21 cellular contexts compared by ENCODE assay signal in the genomic region with DNA sequence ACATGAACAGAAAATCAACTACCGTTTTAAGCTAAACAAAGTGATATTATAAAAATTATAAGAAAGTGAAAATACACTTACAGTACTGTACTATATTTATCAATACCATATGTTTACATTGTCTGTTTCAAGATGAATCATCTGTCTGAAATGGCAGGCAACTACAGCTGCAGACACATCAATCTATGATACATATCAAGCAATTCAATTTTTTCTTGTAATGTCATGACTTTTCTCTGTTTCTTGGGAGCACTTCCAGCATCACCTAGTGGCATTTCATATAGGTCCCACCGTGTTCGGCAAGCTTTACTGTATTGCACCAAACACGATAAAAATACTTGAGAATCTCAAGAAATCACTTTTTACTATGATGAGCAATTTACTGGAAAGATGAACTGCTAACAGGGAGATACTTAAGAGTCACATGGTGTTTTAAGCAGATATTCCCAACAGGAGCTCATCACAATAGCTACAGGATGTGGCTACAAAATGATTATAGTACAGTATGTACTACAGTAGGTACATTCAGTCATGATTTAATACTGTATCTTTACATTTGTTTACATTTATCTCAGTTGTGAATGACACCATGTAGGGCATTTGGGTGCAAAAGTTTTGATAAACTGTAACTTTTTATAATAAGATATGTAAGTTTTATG.
DNase-seq lines count a peak whose midpoint lies in the region; ATAC-seq and TF ChIP-seq lines count a peak whose summit lies in the region.
"Had no signal": no experiment of that assay in that cellular context is flagged by ENCODE, and none has a peak within 500 bp of the region (broad histone marks: within the 10 kb centered on the region; RNA-seq: fewer than 3 reads in every experiment).

No MANE protein-coding gene starts in this region.

- H3K4me3 ChIP-seq in astrocyte of the spinal cord (ENCODE audit: low read depth, low read length) = no peak overlapping the region
- no peak overlapping the region for H3K4me3 ChIP-seq in fibroblast of mammary gland (ENCODE audit: control insufficient read depth, low read depth, low read length)
- H3K4me3 ChIP-seq: MG63, Peyer's patch, SJSA1 had no signal

- TF ChIP-seq CTCF in astrocyte of the spinal cord (IDR thresholded peaks at IDR 0.05; ENCODE audit: low read depth, low read length) (no peak), fibroblast of mammary gland (conservative IDR thresholded peaks at IDR 0.05; ENCODE audit: control insufficient read depth, insufficient read depth, low read depth, low read length) (no peak)

- DNase-seq in DMS53 treated with DMSO at 0.1 percent for 48 hours (lab: John Stamatoyannopoulos, UW; ENCODE audit: unreplicated experiment) (peak; percentile 1), HS-5 (ENCODE audit: low read depth) (peak; percentile 18), astrocyte of the spinal cord (ENCODE audit: low read depth, low spot score) (peak; percentile 8), fibroblast of mammary gland (ENCODE audit: low read depth) (peak; percentile 36), NCI-H128 (lab: John Stamatoyannopoulos, UW; ENCODE audit: unreplicated experiment) (no peak), NCI-H446 (lab: John Stamatoyannopoulos, UW) (no peak), A172 (ENCODE audit: low spot score) (no peak)
- DNase-seq: H7; HFFc6; Karpas-422; MG63; NCI-H1092; NCI-H1436 treated with DMSO at 0.1 percent for 48 hours; NCI-H1930; NCI-H2227 treated with DMSO at 0.1 percent for 48 hours; NCI-H510A treated with DMSO at 0.1 percent for 48 hours; NCI-H748 treated with DMSO at 0.1 percent for 48 hours; NK-92 treated with Interleukin-12 subunit alpha and Interleukin-12 subunit beta, amount 100 ng/mL, for 24 hours; Peyer's patch had no signal

- in situ Hi-C loops in astrocyte of the spinal cord (cut with HindIII; ENCODE audit: low sequenced_read_pairs) = no loop called here

- ATAC-seq in HG02759 (IDR thresholded peaks at IDR 0.05; ENCODE audit: unreplicated experiment) = no peak

Comparison
In these comparisons a context has a peak if more than half of its experiments do, and no peak if none do; other contexts are left out.
1. DNase-seq: peak in DMS53 treated with DMSO at 0.1 percent for 48 hours (single experiment), HS-5 (single experiment), astrocyte of the spinal cord (single experiment) and fibroblast of mammary gland (single experiment); none in NCI-H128 (single experiment), NCI-H446 (0 of 2) and A172 (single experiment).